Comparison of ENCODE assay signal across 26 cellular contexts in the genomic region with DNA sequence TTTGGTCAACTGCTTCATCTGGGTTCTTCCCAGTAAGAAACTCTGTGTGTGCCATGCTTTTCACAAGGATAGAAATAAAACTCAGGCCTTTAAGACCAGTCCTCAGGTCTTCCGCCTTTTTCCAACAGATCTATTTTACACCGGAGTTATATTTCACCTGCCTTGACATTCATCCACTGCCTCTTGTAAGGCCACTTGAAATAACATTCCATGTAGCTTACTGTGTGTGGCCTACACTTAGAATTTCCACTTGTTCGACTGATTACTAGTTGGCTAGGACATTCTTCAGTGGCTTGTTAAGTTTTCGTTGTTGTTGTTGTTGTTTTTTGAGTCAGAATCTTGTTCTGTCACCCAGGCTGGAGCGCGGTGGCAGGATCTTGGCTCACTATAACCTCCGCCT.
"Had no signal": no experiment of that assay in that cellular context is flagged by ENCODE, and none has a peak within 500 bp of the region (broad histone marks: within the 10 kb centered on the region; RNA-seq: fewer than 3 reads in every experiment).

No MANE protein-coding gene starts in this region.

- H3K4me1 ChIP-seq: right atrium auricular region, tibial artery, uterus had no signal

- H3K9me3 Mint-ChIP-seq: natural killer cell treated with Interleukin-12 subunit alpha and Interleukin-12 subunit beta and Interleukin-15 and Interleukin-18, amount 100 ng/mL, for 72 hours; stimulated activated naive CD8-positive, alpha-beta T cell treated with anti-CD3 and anti-CD28 coated beads, Interleukin-15, amount 100 ng/mL, for 72 hours had no signal

- H3K4me2 ChIP-seq: smooth muscle cell had no signal

- H3K4me3 Mint-ChIP-seq: memory B cell; naive thymus-derived CD4-positive, alpha-beta T cell; natural killer cell treated with Interleukin-12 subunit alpha and Interleukin-12 subunit beta and Interleukin-15 and Interleukin-18, amount 100 ng/mL, for 72 hours; stimulated activated memory B cell treated with anti-CD40 and anti-IgM and Interleukin-4, amounts not matched to agents 10 μg/mL and 1 μg/mL and 100 μg/mL, for 72 hours; stimulated activated naive CD8-positive, alpha-beta T cell treated with anti-CD3 and anti-CD28 coated beads, Interleukin-15, amount 100 ng/mL, for 72 hours had no signal

- H3K4me1 Mint-ChIP-seq: memory B cell; stimulated activated memory B cell treated with anti-CD40 and anti-IgM and Interleukin-4, amounts not matched to agents 10 μg/mL and 1 μg/mL and 100 μg/mL, for 72 hours; stimulated activated naive CD8-positive, alpha-beta T cell treated with anti-CD3 and anti-CD28 coated beads, Interleukin-15, amount 100 ng/mL, for 72 hours had no signal

- FAIRE-seq: keratinocyte had no signal

- H3K27me3 ChIP-seq: ovary, right atrium auricular region, right lobe of liver, tibial artery, uterus had no signal

- H3K27ac Mint-ChIP-seq: memory B cell; naive thymus-derived CD4-positive, alpha-beta T cell; natural killer cell treated with Interleukin-12 subunit alpha and Interleukin-12 subunit beta and Interleukin-15 and Interleukin-18, amount 100 ng/mL, for 72 hours; progenitor cell of endocrine pancreas; stimulated activated memory B cell treated with anti-CD40 and anti-IgM and Interleukin-4, amounts not matched to agents 10 μg/mL and 1 μg/mL and 100 μg/mL, for 72 hours; stimulated activated naive CD8-positive, alpha-beta T cell treated with anti-CD3 and anti-CD28 coated beads, Interleukin-15, amount 100 ng/mL, for 72 hours had no signal

- H3K9me3 ChIP-seq: mucosa of descending colon, ovary, right atrium auricular region, right lobe of liver, tibial artery, uterus had no signal

- H3K27ac ChIP-seq: ovary, right atrium auricular region, right lobe of liver, tibial artery, uterus had no signal

- H3K4me3 ChIP-seq: mucosa of descending colon, ovary, right atrium auricular region, right lobe of liver, smooth muscle cell, tibial artery, uterus had no signal

- ATAC-seq: left cardiac atrium; left lobe of liver; mucosa of descending colon; naive thymus-derived CD4-positive, alpha-beta T cell; natural killer cell treated with Interleukin-12 subunit alpha and Interleukin-12 subunit beta and Interleukin-15 and Interleukin-18, amount 100 ng/mL, for 72 hours; right lobe of liver; stimulated activated memory B cell treated with anti-CD40 and anti-IgM and Interleukin-4, amounts not matched to agents 10 μg/mL and 1 μg/mL and 100 μg/mL, for 72 hours; stimulated activated naive CD8-positive, alpha-beta T cell treated with anti-CD3 and anti-CD28 coated beads, Interleukin-15, amount 100 ng/mL, for 72 hours had no signal

- H3K27me3 Mint-ChIP-seq: memory B cell; naive thymus-derived CD4-positive, alpha-beta T cell; natural killer cell treated with Interleukin-12 subunit alpha and Interleukin-12 subunit beta and Interleukin-15 and Interleukin-18, amount 100 ng/mL, for 72 hours; progenitor cell of endocrine pancreas; stimulated activated memory B cell treated with anti-CD40 and anti-IgM and Interleukin-4, amounts not matched to agents 10 μg/mL and 1 μg/mL and 100 μg/mL, for 72 hours; stimulated activated naive CD8-positive, alpha-beta T cell treated with anti-CD3 and anti-CD28 coated beads, Interleukin-15, amount 100 ng/mL, for 72 hours had no signal

- DNase-seq: hippocampal formation; kidney glomerular epithelial cell; left cardiac atrium; midbrain; mucosa of descending colon; naive thymus-derived CD4-positive, alpha-beta T cell; ovary; right lobe of liver; stimulated activated CD4-positive, alpha-beta T cell treated with anti-CD3 and anti-CD28 coated beads, Interleukin-1b, Interleukin-23, amount 100 ng/mL, for 48 hours; stimulated activated CD4-positive, alpha-beta T cell treated with anti-CD3 and anti-CD28 coated beads, Interleukin-2, amount 100 ng/mL, for 48 hours; stimulated activated CD4-positive, alpha-beta T cell treated with anti-CD3 and anti-CD28 coated beads, Interleukin-4, amount 100 ng/mL, for 4 hours; stimulated activated CD8-positive, alpha-beta memory T cell treated with anti-CD3 and anti-CD28 coated beads, Interleukin-4, amount 100 ng/mL, for 48 hours; stimulated activated naive CD4-positive, alpha-beta T cell treated with Interleukin-2 at 50 U/mL for 16 hours; stimulated activated naive CD8-positive, alpha-beta T cell treated with anti-CD3 and anti-CD28 coated beads, Interleukin-15, amount 100 ng/mL, for 72 hours; substantia nigra; tibial artery; trophoblast cell; uterus had no signal

- H3K36me3 ChIP-seq: ovary, right atrium auricular region, right lobe of liver, tibial artery, uterus had no signal

- H3K36me3 Mint-ChIP-seq: memory B cell; naive thymus-derived CD4-positive, alpha-beta T cell; natural killer cell treated with Interleukin-12 subunit alpha and Interleukin-12 subunit beta and Interleukin-15 and Interleukin-18, amount 100 ng/mL, for 72 hours; stimulated activated memory B cell treated with anti-CD40 and anti-IgM and Interleukin-4, amounts not matched to agents 10 μg/mL and 1 μg/mL and 100 μg/mL, for 72 hours had no signal
